ENCODE assay signal across 26 cellular contexts in genomic region chr1:203140076-203140475, GRCh38. TPM values are rescaled to one million over a fixed set of nuclear protein-coding genes. Genes with fewer than 3 reads are reported as not detected.
DNase-seq lines count a peak whose midpoint lies in the region; ATAC-seq, FAIRE-seq and TF ChIP-seq lines count a peak whose summit lies in the region.
"Had no signal": no experiment of that assay in that cellular context is flagged by ENCODE, and none has a peak within 500 bp of the region (broad histone marks: within the 10 kb centered on the region; RNA-seq: fewer than 3 reads in every experiment).

No MANE protein-coding gene starts in this region.

- H3K79me2 ChIP-seq in osteoblast (ENCODE audit: insufficient read depth, low read length) = no peaks in the 10 kb centered on the region

- no peak overlapping the region for H2AFZ ChIP-seq in osteoblast (ENCODE audit: low read length)

- H3K27ac ChIP-seq in cardiac muscle cell (peak overlapping the region; percentile 88), heart left ventricle (no peak overlapping the region), kidney (ENCODE audit: low read depth in 2 of 2, low read length in 2 of 2) (no peak overlapping the region), osteoblast (ENCODE audit: low read depth, low read length) (no peak overlapping the region), temporal lobe (ENCODE audit: low read depth, low read length) (peak overlapping the region; percentile 53)
- H3K27ac ChIP-seq: 22Rv1, A549, HL-60 had no signal

- no peak for ATAC-seq in heart left ventricle
- ATAC-seq in GM21447 (IDR thresholded peaks at IDR 0.05; ENCODE audit: unreplicated experiment) = no peak
- ATAC-seq: A549, HCT116 had no signal

- H3K4me1 ChIP-seq in cardiac muscle cell (ENCODE audit: low read depth) (peaks cover 18% of the 10 kb centered on the region), heart left ventricle (peaks cover 0 to 15% (median 2%) of the 10 kb centered on the region in 12 donors), kidney (ENCODE audit: control insufficient read depth in 1 of 2, insufficient read depth in 1 of 2, low read depth in 1 of 2, low read length in 2 of 2) (no peaks in the 10 kb centered on the region), osteoblast (ENCODE audit: insufficient read depth, low read length) (no peaks in the 10 kb centered on the region)

- TF ChIP-seq POLR2A in heart left ventricle (IDR thresholded peaks at IDR 0.05) = no peak

- WGBS in heart left ventricle, 4 donors = 86 to 88% (median 88%) methylated on average over 7 of the region's 7 CpGs

- H3K27me3 ChIP-seq in cardiac muscle cell (no peaks in the 10 kb centered on the region), heart left ventricle (peaks cover 0 to 3% (median 0%) of the 10 kb centered on the region in 9 donors), osteoblast (ENCODE audit: insufficient read depth, low read length) (peaks cover 20% of the 10 kb centered on the region)

- H3K36me3 Mint-ChIP-seq in osteocyte (ENCODE audit: unreplicated experiment) = no peaks in the 10 kb centered on the region
- H3K36me3 Mint-ChIP-seq: CD14-positive monocyte; CD4-positive, alpha-beta memory T cell had no signal

- H3K9me3 ChIP-seq in cardiac muscle cell (ENCODE audit: low read depth) (no peaks in the 10 kb centered on the region), heart left ventricle (no peaks in the 10 kb centered on the region), kidney (ENCODE audit: control insufficient read depth in 1 of 2, low read length in 2 of 2) (no peaks in the 10 kb centered on the region), osteoblast (ENCODE audit: low read depth, low read length) (no peaks in the 10 kb centered on the region)
- H3K9me3 ChIP-seq: A549 had no signal

- H3K4me1 Mint-ChIP-seq in osteocyte (ENCODE audit: unreplicated experiment) = no peaks in the 10 kb centered on the region

- H3K4me2 ChIP-seq in osteoblast (ENCODE audit: insufficient read depth, low read length) = no peak overlapping the region
- H3K4me2 ChIP-seq: A549 had no signal

- no peak for FAIRE-seq in kidney (lab: Jason Lieb, UNC)
- FAIRE-seq: A549, GM12892, GM18507 had no signal

- no peak overlapping the region for H3K9ac ChIP-seq in kidney (ENCODE audit: low read length in 2 of 2)

- intact Hi-C loops in heart left ventricle (cut with DNase I) (no loop called here), kidney (cut with DNase I) (no loop called here)

- H3K4me3 ChIP-seq in cardiac muscle cell = no peak overlapping the region
- H3K4me3 ChIP-seq in heart left ventricle = no peak overlapping the region
- no peak overlapping the region for H3K4me3 ChIP-seq in kidney (ENCODE audit: low read length in 2 of 2)
- H3K4me3 ChIP-seq in osteoblast (ENCODE audit: insufficient read depth, low read length) = no peak overlapping the region
- H3K4me3 ChIP-seq: A549 had no signal

- DNase-seq in cardiac muscle cell (ENCODE audit: low read depth in 1 of 2, low spot score in 1 of 2) = no peak
- no peak for DNase-seq in heart left ventricle
- DNase-seq in kidney = peak; percentile 11
- DNase-seq in osteoblast (ENCODE audit: insufficient read length, low spot score, missing footprints) = peak; percentile 25
- DNase-seq in nucleus accumbens (lab: John Stamatoyannopoulos, UW) = no peak
- DNase-seq in osteocyte (ENCODE audit: extremely low spot score, unreplicated experiment) = no peak
- DNase-seq: AML-193; CD4-positive, alpha-beta memory T cell; DMS153; DMS79; GDM1; GOT3; H7; HFFc6 had no signal

- H3K9me3 Mint-ChIP-seq in osteocyte (ENCODE audit: unreplicated experiment) = no peaks in the 10 kb centered on the region
- H3K9me3 Mint-ChIP-seq: HFFc6 had no signal

- no peaks in the 10 kb centered on the region for H3K36me3 ChIP-seq in cardiac muscle cell
- no peaks in the 10 kb centered on the region for H3K36me3 ChIP-seq in heart left ventricle
- H3K36me3 ChIP-seq in kidney (ENCODE audit: control insufficient read depth in 1 of 2, insufficient read depth in 2 of 2, low read length in 2 of 2) = no peaks in the 10 kb centered on the region
- no peaks in the 10 kb centered on the region for H3K36me3 ChIP-seq in osteoblast (ENCODE audit: insufficient read depth, low read length)

- no peak overlapping the region for H3K27ac Mint-ChIP-seq in osteocyte (ENCODE audit: unreplicated experiment)
- H3K27ac Mint-ChIP-seq: CD14-positive monocyte; CD4-positive, alpha-beta memory T cell; HFFc6 had no signal

- H3K4me3 Mint-ChIP-seq in osteocyte (ENCODE audit: unreplicated experiment) = no peak overlapping the region
- H3K4me3 Mint-ChIP-seq: CD14-positive monocyte; CD4-positive, alpha-beta memory T cell; HFFc6 had no signal

- H4K20me1 ChIP-seq in osteoblast (ENCODE audit: insufficient read depth, low read length) = no peaks in the 10 kb centered on the region

- peaks cover 24% of the 10 kb centered on the region for H3K27me3 Mint-ChIP-seq in osteocyte (ENCODE audit: unreplicated experiment)

- TF ChIP-seq CTCF in cardiac muscle cell (IDR thresholded peaks at IDR 0.05; ENCODE audit: low read depth, low read length) = no peak
- TF ChIP-seq CTCF in heart left ventricle (IDR thresholded peaks at IDR 0.05) = no peak
- no peak for TF ChIP-seq CTCF in kidney (IDR thresholded peaks at IDR 0.05; ENCODE audit: borderline replicate concordance, extremely low read depth, insufficient read depth)
- TF ChIP-seq CTCF in osteoblast (IDR thresholded peaks at IDR 0.05; ENCODE audit: extremely low read depth, low read depth, low read length) = no peak
- TF ChIP-seq CTCF in osteocyte (IDR thresholded peaks at IDR 0.05) = no peak

RNA-seq across cellular contexts. Expression of gene ADORA1, which starts 12.6 kb away (rescaled TPM):
- total RNA-seq in cardiac muscle cell = 8.5 and 14.9 TPM in 2 replicates
- 12.2 and 22.2 TPM in 2 replicates for polyA plus RNA-seq in cardiac muscle cell
- total RNA-seq in heart left ventricle = 10 to 100 TPM in 3 of 9 donors, 1 to 10 TPM in 5, under 1 TPM in 1; 0.81 to 16.2 (median 9.5) TPM
- 10 to 100 TPM in 1 of 2 donors, 1 to 10 TPM in 1; 2.6 to 17.8 TPM for polyA plus RNA-seq in heart left ventricle
- total RNA-seq in kidney = 4.9 TPM
- 21.2 TPM for polyA plus RNA-seq in kidney (ENCODE audit: insufficient read depth, low read depth, low replicate concordance)
- total RNA-seq in osteoblast = 4.0 and 9.1 TPM in 2 replicates
- total RNA-seq in temporal lobe = 9.1 TPM
- total RNA-seq in osteocyte = 0.21 and 0.26 TPM in 2 replicates
- total RNA-seq: CD4-positive, alpha-beta memory T cell had no signal

RNA-seq across cellular contexts. Expression of gene MYBPH, which starts 35.5 kb away (rescaled TPM):
- total RNA-seq in cardiac muscle cell (0.53 and 1.4 TPM in 2 replicates), heart left ventricle (under 1 TPM in 1 of 9 donors, not detected in 8; 0.32 TPM), kidney (not detected), osteoblast (under 0.01 and 0.29 TPM in 2 replicates), temporal lobe (not detected), osteocyte (not detected in 2 replicates)
- polyA plus RNA-seq in cardiac muscle cell (0.86 and 2.1 TPM in 2 replicates), heart left ventricle (not detected), kidney (ENCODE audit: insufficient read depth, low read depth, low replicate concordance) (2.3 TPM)
- total RNA-seq: CD4-positive, alpha-beta memory T cell; Daoy; H7; HFFc6; HT1080 had no signal
- polyA plus RNA-seq: A549; BJ; CD4-positive, alpha-beta memory T cell had no signal

RNA-seq across cellular contexts. Expression of gene CHI3L1, which starts 46.4 kb away (rescaled TPM):
- total RNA-seq in cardiac muscle cell = 1.8 TPM in 1 of 2 replicates, not detected in the other
- polyA plus RNA-seq in cardiac muscle cell = 1.4 TPM in 1 of 2 replicates, not detected in the other
- 10 to 100 TPM in 2 of 9 donors, 1 to 10 TPM in 3, under 1 TPM in 3, not detected in 1; 0.27 to 27.1 (median 1.3) TPM for total RNA-seq in heart left ventricle
- polyA plus RNA-seq in heart left ventricle = 1 to 10 TPM in 1 of 2 donors, under 1 TPM in 1; 0.15 to 5.5 TPM
- total RNA-seq in kidney = 49.5 TPM
- polyA plus RNA-seq in kidney (ENCODE audit: insufficient read depth, low read depth, low replicate concordance) = 96.6 TPM
- 273 and 932 TPM in 2 replicates for total RNA-seq in osteoblast
- total RNA-seq in temporal lobe = 0.74 TPM
- total RNA-seq in osteocyte = not detected in 2 replicates
- total RNA-seq: Daoy, HFFc6 had no signal
- polyA plus RNA-seq: CD4-positive, alpha-beta memory T cell had no signal

RNA-seq across cellular contexts. Expression of gene MYOG, which starts 54.3 kb away (rescaled TPM):
- 0.18 TPM in 1 of 2 replicates, not detected in the other for total RNA-seq in cardiac muscle cell
- 0.62 TPM in 1 of 2 replicates, not detected in the other for polyA plus RNA-seq in cardiac muscle cell
- not detected for total RNA-seq in heart left ventricle
- polyA plus RNA-seq in heart left ventricle = not detected
- not detected for total RNA-seq in kidney
- not detected for polyA plus RNA-seq in kidney (ENCODE audit: insufficient read depth, low read depth, low replicate concordance)
- total RNA-seq in osteoblast = not detected in 2 replicates
- not detected for total RNA-seq in temporal lobe
- not detected in 2 replicates for total RNA-seq in osteocyte
- total RNA-seq: CD4-positive, alpha-beta memory T cell; Daoy; H7; HFFc6; HT1080 had no signal
- polyA plus RNA-seq: A549; BJ; CD14-positive monocyte; CD4-positive, alpha-beta memory T cell had no signal

Comparison
In these comparisons a context has a peak if more than half of its experiments do, and no peak if none do; other contexts are left out.
1. H3K27ac ChIP-seq: peak in cardiac muscle cell (single experiment) and temporal lobe (single experiment); none in heart left ventricle (0 of 12), kidney (0 of 2) and osteoblast (single experiment).
2. DNase-seq: peak in kidney (single experiment) and osteoblast (single experiment); none in cardiac muscle cell (0 of 2), heart left ventricle (0 of 5), nucleus accumbens (0 of 56) and osteocyte (single experiment).